14 cellular contexts compared by ENCODE assay signal in genomic region chr6:95636552-95637376, GRCh38.
"Had no signal": no experiment of that assay in that cellular context is flagged by ENCODE, and none has a peak within 500 bp of the region (broad histone marks: within the 10 kb centered on the region; RNA-seq: fewer than 3 reads in every experiment).

No MANE protein-coding gene starts in this region.

- H3K27ac ChIP-seq: stomach, testis had no signal

- H3K9me3 ChIP-seq: stomach, testis had no signal

- H3K4me2 ChIP-seq: smooth muscle cell had no signal

- H3K36me3 ChIP-seq: stomach had no signal

- H3K4me1 ChIP-seq: stomach, testis had no signal

- H3K27me3 ChIP-seq: stomach, testis had no signal

- ATAC-seq: naive thymus-derived CD8-positive, alpha-beta T cell had no signal

- DNase-seq: activated CD4-positive, alpha-beta T cell treated with anti-CD3 and anti-CD28 coated beads for 1 hour; activated CD4-positive, alpha-beta T cell treated with anti-CD3 and anti-CD28 coated beads, Interleukin-2, amount 50 U/mL, for 4 hours; activated naive CD4-positive, alpha-beta T cell; activated T-cell treated with anti-CD3 and anti-CD28 coated beads for 4 hours; hippocampal formation; kidney; mesenchymal stem cell; naive thymus-derived CD8-positive, alpha-beta T cell; right cardiac atrium; stimulated activated CD4-positive, alpha-beta T cell treated with anti-CD3 and anti-CD28 coated beads, Interleukin-4, amount 100 ng/mL, for 4 hours; stimulated activated CD8-positive, alpha-beta memory T cell treated with anti-CD3 and anti-CD28 coated beads, Interleukin-4, amount 100 ng/mL, for 48 hours; stomach; testis had no signal

- H3K4me3 ChIP-seq: smooth muscle cell, stomach had no signal

- FAIRE-seq: kidney had no signal
